In the genomic region with DNA sequence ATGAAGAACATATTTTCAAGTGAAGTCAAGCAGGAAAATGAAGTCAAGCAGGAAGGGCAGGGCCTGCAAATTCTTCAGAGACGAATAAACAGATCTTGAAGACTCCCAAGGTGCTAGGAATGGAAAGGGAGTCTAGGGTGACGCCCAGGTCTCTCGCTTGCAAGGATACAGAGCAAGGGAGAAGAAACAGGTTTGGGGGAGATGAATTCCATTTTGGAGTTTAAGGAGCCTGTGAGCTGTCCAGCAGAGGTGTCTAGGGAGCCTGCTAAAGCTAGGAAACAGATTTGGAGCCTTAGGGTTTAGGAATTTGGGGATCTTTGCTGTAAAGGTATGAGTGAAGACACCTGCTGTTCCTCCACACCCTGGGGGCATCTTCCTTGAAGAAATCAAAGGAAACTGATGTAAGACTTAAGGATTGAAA, we compare ENCODE assay signal across 1 cellular context.
TF ChIP-seq lines count a peak whose summit lies in the region.

No MANE protein-coding gene starts in this region.

TF ChIP-seq in HEK293, 187 proteins besides CTCF, POLR2A, EP300 and RAD21 (continued from another document):
- TF ChIP-seq, protein P1, sequence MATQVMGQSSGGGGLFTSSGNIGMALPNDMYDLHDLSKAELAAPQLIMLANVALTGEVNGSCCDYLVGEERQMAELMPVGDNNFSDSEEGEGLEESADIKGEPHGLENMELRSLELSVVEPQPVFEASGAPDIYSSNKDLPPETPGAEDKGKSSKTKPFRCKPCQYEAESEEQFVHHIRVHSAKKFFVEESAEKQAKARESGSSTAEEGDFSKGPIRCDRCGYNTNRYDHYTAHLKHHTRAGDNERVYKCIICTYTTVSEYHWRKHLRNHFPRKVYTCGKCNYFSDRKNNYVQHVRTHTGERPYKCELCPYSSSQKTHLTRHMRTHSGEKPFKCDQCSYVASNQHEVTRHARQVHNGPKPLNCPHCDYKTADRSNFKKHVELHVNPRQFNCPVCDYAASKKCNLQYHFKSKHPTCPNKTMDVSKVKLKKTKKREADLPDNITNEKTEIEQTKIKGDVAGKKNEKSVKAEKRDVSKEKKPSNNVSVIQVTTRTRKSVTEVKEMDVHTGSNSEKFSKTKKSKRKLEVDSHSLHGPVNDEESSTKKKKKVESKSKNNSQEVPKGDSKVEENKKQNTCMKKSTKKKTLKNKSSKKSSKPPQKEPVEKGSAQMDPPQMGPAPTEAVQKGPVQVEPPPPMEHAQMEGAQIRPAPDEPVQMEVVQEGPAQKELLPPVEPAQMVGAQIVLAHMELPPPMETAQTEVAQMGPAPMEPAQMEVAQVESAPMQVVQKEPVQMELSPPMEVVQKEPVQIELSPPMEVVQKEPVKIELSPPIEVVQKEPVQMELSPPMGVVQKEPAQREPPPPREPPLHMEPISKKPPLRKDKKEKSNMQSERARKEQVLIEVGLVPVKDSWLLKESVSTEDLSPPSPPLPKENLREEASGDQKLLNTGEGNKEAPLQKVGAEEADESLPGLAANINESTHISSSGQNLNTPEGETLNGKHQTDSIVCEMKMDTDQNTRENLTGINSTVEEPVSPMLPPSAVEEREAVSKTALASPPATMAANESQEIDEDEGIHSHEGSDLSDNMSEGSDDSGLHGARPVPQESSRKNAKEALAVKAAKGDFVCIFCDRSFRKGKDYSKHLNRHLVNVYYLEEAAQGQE (tag by site-specific recombination; IDR thresholded peaks at IDR 0.05) = peak; percentile 73; the same call in 1 of the 2 replicates
- TF ChIP-seq PRDM1 (tag by site-specific recombination; IDR thresholded peaks at IDR 0.05) = peak; percentile 16; the same call in 1 of the 2 replicates
- no peak for TF ChIP-seq GLIS1 (tag by site-specific recombination; IDR thresholded peaks at IDR 0.05)
